ENCODE assay signal across 26 cellular contexts in genomic region chr14:34569750-34570149, GRCh38. TPM values are rescaled to one million over a fixed set of nuclear protein-coding genes. Genes with fewer than 3 reads are reported as not detected.
A peak's percentile ranks its signal among the peaks of the same experiment; 100 is the strongest.
DNase-seq lines count a peak whose midpoint lies in the region; ATAC-seq and TF ChIP-seq lines count a peak whose summit lies in the region.
"Had no signal": no experiment of that assay in that cellular context is flagged by ENCODE, and none has a peak within 500 bp of the region (broad histone marks: within the 10 kb centered on the region; RNA-seq: fewer than 3 reads in every experiment).

No MANE protein-coding gene starts in this region.

- H3K9me3 Mint-ChIP-seq in activated naive CD4-positive, alpha-beta T cell treated with anti-CD3 and anti-CD28 coated beads, Interleukin-2, amount 50 U/mL, for 72 hours = no peaks in the 10 kb centered on the region
- no peaks in the 10 kb centered on the region for H3K9me3 Mint-ChIP-seq in progenitor cell of endocrine pancreas (ENCODE audit: low read depth)
- H3K9me3 Mint-ChIP-seq: CD8-positive, alpha-beta memory T cell had no signal

- no peak overlapping the region for H3K27ac ChIP-seq in IMR-90 (ENCODE audit: insufficient read depth, low read length)
- H3K27ac ChIP-seq: A549, C4-2B, PC-9, SJSA1 had no signal

- H2AK9ac ChIP-seq in IMR-90 (replicated peaks; ENCODE audit: low read depth, low read length, poor library complexity) = no peak overlapping the region

- H2AK5ac ChIP-seq in IMR-90 (ENCODE audit: low read depth, low read length) = no peak overlapping the region

- H3K4ac ChIP-seq in IMR-90 (ENCODE audit: low read depth, low read length) = no peak overlapping the region

- no peaks in the 10 kb centered on the region for H3K9me1 ChIP-seq in IMR-90 (ENCODE audit: insufficient read depth, low read length)

- no peaks in the 10 kb centered on the region for H3K27me3 ChIP-seq in IMR-90 (ENCODE audit: control insufficient read depth, insufficient read depth, low read length)
- H3K27me3 ChIP-seq: MG63, SJSA1 had no signal

- H4K20me1 ChIP-seq in IMR-90 (ENCODE audit: insufficient read depth, low read length) = no peaks in the 10 kb centered on the region; the same call in 1 of the 2 replicates

- H3K9ac ChIP-seq in IMR-90 (ENCODE audit: low read depth, low read length) = no peak overlapping the region

- H4K5ac ChIP-seq in IMR-90 (ENCODE audit: low read depth, low read length) = no peak overlapping the region

- DNase-seq in activated naive CD4-positive, alpha-beta T cell treated with anti-CD3 and anti-CD28 coated beads, Interleukin-2, amount 50 U/mL, for 72 hours (ENCODE audit: low spot score in 2 of 2) = no peak
- DNase-seq in activated naive CD4-positive, alpha-beta T cell (lab: John Stamatoyannopoulos, UW) = no peak
- peak; percentile 25 for DNase-seq in EL
- peak; percentile 56 for DNase-seq in IMR-90
- DNase-seq in fibroblast of mammary gland (ENCODE audit: low read depth) = peak; percentile 59
- no peak for DNase-seq in C1 segment of cervical spinal cord (lab: John Stamatoyannopoulos, UW)
- no peak for DNase-seq in progenitor cell of endocrine pancreas (ENCODE audit: low spot score, unreplicated experiment)
- no peak for DNase-seq in medulla oblongata (ENCODE audit: extremely low spot score)
- DNase-seq: CD8-positive, alpha-beta memory T cell; DMS 273 treated with DMSO at 0.1 percent for 48 hours; DMS79; KG1; MG63; NCI-H1105 treated with DMSO at 0.1 percent for 48 hours; NCI-H146; NCI-H1930; NCI-H2107; NCI-H446; NCI-H524 treated with DMSO at 0.1 percent for 48 hours; NCI-H82; NK-92 treated with Interleukin-12 subunit alpha and Interleukin-12 subunit beta, amount 100 ng/mL, for 24 hours; PC-9; RPMI8226 had no signal

- intact Hi-C loops in IMR-90 (cut with micrococcal nuclease) = no loop called here

- no peak overlapping the region for H3K14ac ChIP-seq in IMR-90 (replicated peaks; ENCODE audit: low read depth, low read length)

- H3K23ac ChIP-seq in IMR-90 (ENCODE audit: low read depth, low read length) = no peak overlapping the region

- no TSS peak for BruUV-seq in IMR-90 (replicated peaks; lab: Mats Ljungman, UMichigan)

- no peaks in the 10 kb centered on the region for H3K27me3 Mint-ChIP-seq in progenitor cell of endocrine pancreas
- H3K27me3 Mint-ChIP-seq: CD8-positive, alpha-beta memory T cell had no signal

- H4K91ac ChIP-seq in IMR-90 (ENCODE audit: insufficient read depth, low read depth, low read length) = no peak overlapping the region

- no peak overlapping the region for H3K56ac ChIP-seq in IMR-90 (ENCODE audit: extremely low read depth, insufficient read depth, low read length)

- peaks cover 5 to 14% of the 10 kb centered on the region in 2 experiments; a peak in 3 of 4 replicates for H3K79me1 ChIP-seq in IMR-90 (ENCODE audit: low read depth in 1 of 2, low read length in 2 of 2)

- H2BK20ac ChIP-seq in IMR-90 (ENCODE audit: low read depth, low read length) = no peak overlapping the region

- no peak for TF ChIP-seq RAD21 in IMR-90 (IDR thresholded peaks at IDR 0.05; ENCODE audit: low read length)

- no peak overlapping the region for H2BK120ac ChIP-seq in IMR-90 (ENCODE audit: low read depth, low read length)

- peaks cover 63% of the 10 kb centered on the region for H3K36me3 ChIP-seq in IMR-90 (ENCODE audit: control insufficient read depth, insufficient read depth, low read length)

- CTCF ChIA-PET in IMR-90 (lab: Yijun Ruan, JAX) = no interaction called here

- H3K4me2 ChIP-seq in IMR-90 (ENCODE audit: low read depth, low read length) = no peak overlapping the region
- H3K4me2 ChIP-seq: A549, PC-9 had no signal

- no peak for TF ChIP-seq CTCF in IMR-90 (conservative IDR thresholded peaks at IDR 0.05; ENCODE audit: low read depth, low read length)
- TF ChIP-seq CTCF in fibroblast of mammary gland (conservative IDR thresholded peaks at IDR 0.05; ENCODE audit: control insufficient read depth, insufficient read depth, low read depth, low read length) = no peak
- no peak for TF ChIP-seq CTCF in progenitor cell of endocrine pancreas (IDR thresholded peaks at IDR 0.05; ENCODE audit: unreplicated experiment)

- in situ Hi-C loops in IMR-90 (cut with MboI; ENCODE audit: low sequenced_read_pairs) = no loop called here

- dilution Hi-C loops in IMR-90 (cut with HindIII; ENCODE audit: low sequenced_read_pairs, unreplicated experiment) = no loop called here

- H2BK5ac ChIP-seq in IMR-90 (ENCODE audit: low read depth, low read length, poor library complexity, severe bottlenecking) = no peak overlapping the region

- H3K4me3 Mint-ChIP-seq in progenitor cell of endocrine pancreas (ENCODE audit: low read depth) = no peak overlapping the region
- H3K4me3 Mint-ChIP-seq: CD8-positive, alpha-beta memory T cell had no signal

- POLR2A ChIA-PET in IMR-90 (lab: Charles Lee; ENCODE audit: unreplicated experiment) = no interaction called here

- no peak overlapping the region for H4K8ac ChIP-seq in IMR-90 (ENCODE audit: low read depth in 2 of 2, low read length in 2 of 2)

- no peak overlapping the region for H3K4me3 ChIP-seq in IMR-90 (ENCODE audit: insufficient read depth, low read depth, low read length)
- no peak overlapping the region for H3K4me3 ChIP-seq in fibroblast of mammary gland (ENCODE audit: control insufficient read depth, low read depth, low read length)
- H3K4me3 ChIP-seq: A549, MG63, PC-9, SJSA1 had no signal

- H2BK15ac ChIP-seq in IMR-90 (ENCODE audit: low read depth, low read length) = no peak overlapping the region

- no peak for TF ChIP-seq POLR2A in IMR-90 (IDR thresholded peaks at IDR 0.05; ENCODE audit: low read depth, low read length)

- peak in 1 of 2 donors; percentile 61 for ATAC-seq in activated naive CD4-positive, alpha-beta T cell treated with anti-CD3 and anti-CD28 coated beads, Interleukin-2, amount 50 U/mL, for 72 hours
- peak; percentile 29; the same call in 1 of the 2 replicates for ATAC-seq in IMR-90 (ENCODE audit: low read depth)

- WGBS in IMR-90 (ENCODE audit: extremely low coverage in 2 of 2, insufficient read length in 1 of 2), 2 experiments = no CpG with 5 or more reads among the region's 4 CpGs

- no peaks in the 10 kb centered on the region for H3K4me1 ChIP-seq in IMR-90 (ENCODE audit: control insufficient read depth, insufficient read depth, low read length)
- H3K4me1 ChIP-seq: A549, SJSA1 had no signal

- H2AFZ ChIP-seq in IMR-90 (replicated peaks; ENCODE audit: low read length, poor library complexity) = no peak overlapping the region
- H2AFZ ChIP-seq: PC-9 had no signal

- H3K4me1 Mint-ChIP-seq in progenitor cell of endocrine pancreas (ENCODE audit: low read depth) = no peaks in the 10 kb centered on the region
- H3K4me1 Mint-ChIP-seq: CD8-positive, alpha-beta memory T cell had no signal

- no peaks in the 10 kb centered on the region for H3K9me3 ChIP-seq in IMR-90 (ENCODE audit: control insufficient read depth, insufficient read depth, low read length)
- H3K9me3 ChIP-seq: A549, MG63, SJSA1 had no signal

- peak overlapping the region; percentile 2 to 53 for H3K27ac Mint-ChIP-seq in activated naive CD4-positive, alpha-beta T cell treated with anti-CD3 and anti-CD28 coated beads, Interleukin-2, amount 50 U/mL, for 72 hours
- H3K27ac Mint-ChIP-seq in progenitor cell of endocrine pancreas = no peak overlapping the region

- no peak overlapping the region for H3K18ac ChIP-seq in IMR-90 (ENCODE audit: low read depth, low read length)

- H3K36me3 Mint-ChIP-seq in activated naive CD4-positive, alpha-beta T cell treated with anti-CD3 and anti-CD28 coated beads, Interleukin-2, amount 50 U/mL, for 72 hours = peaks cover 0 to 8% of the 10 kb centered on the region in 2 donors
- H3K36me3 Mint-ChIP-seq in progenitor cell of endocrine pancreas (ENCODE audit: insufficient read depth) = peaks cover 21% of the 10 kb centered on the region

TF ChIP-seq in IMR-90, 13 proteins besides CTCF, POLR2A, EP300 and RAD21:
- TF ChIP-seq CHD1 (IDR thresholded peaks at IDR 0.05; ENCODE audit: low read depth, low read length) (no peak), CEBPB (IDR thresholded peaks at IDR 0.05; ENCODE audit: low read depth, low read length) (no peak), RCOR1 (IDR thresholded peaks at IDR 0.05; ENCODE audit: insufficient replicate concordance, low read length) (no peak), RFX5 (IDR thresholded peaks at IDR 0.05; ENCODE audit: low read depth, low read length) (no peak), SMC3 (IDR thresholded peaks at IDR 0.05; ENCODE audit: low read depth, low read length) (no peak)
- TF ChIP-seq, protein P1, sequence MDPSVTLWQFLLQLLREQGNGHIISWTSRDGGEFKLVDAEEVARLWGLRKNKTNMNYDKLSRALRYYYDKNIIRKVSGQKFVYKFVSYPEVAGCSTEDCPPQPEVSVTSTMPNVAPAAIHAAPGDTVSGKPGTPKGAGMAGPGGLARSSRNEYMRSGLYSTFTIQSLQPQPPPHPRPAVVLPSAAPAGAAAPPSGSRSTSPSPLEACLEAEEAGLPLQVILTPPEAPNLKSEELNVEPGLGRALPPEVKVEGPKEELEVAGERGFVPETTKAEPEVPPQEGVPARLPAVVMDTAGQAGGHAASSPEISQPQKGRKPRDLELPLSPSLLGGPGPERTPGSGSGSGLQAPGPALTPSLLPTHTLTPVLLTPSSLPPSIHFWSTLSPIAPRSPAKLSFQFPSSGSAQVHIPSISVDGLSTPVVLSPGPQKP (IDR thresholded peaks at IDR 0.05; ENCODE audit: borderline replicate concordance, low read depth, low read length) = no peak

RNA-seq across cellular contexts. Expression of gene EAPP, which starts 30.2 kb away (rescaled TPM):
- total RNA-seq in activated naive CD4-positive, alpha-beta T cell treated with anti-CD3 and anti-CD28 coated beads, Interleukin-2, amount 50 U/mL, for 72 hours = 10 to 100 TPM; 37.5 to 37.7 TPM
- total RNA-seq in IMR-90 (2012; rRNA removed) (32.3 and 53.6 TPM in 2 replicates), progenitor cell of endocrine pancreas (36.2 and 39.8 TPM in 2 replicates)
- polyA plus RNA-seq in IMR-90 (2012; rRNA removed) = 23.6 and 29.9 TPM in 2 replicates
- polyA plus RNA-seq in IMR-90 (2012; cell fraction: cytosol; rRNA removed) = 4.7 and 5.3 TPM in 2 replicates
- 2.0 and 11.7 TPM in 2 replicates for polyA plus RNA-seq in IMR-90 (2012; cell fraction: nucleus; rRNA removed; ENCODE audit: low replicate concordance)

Comparison
In these comparisons a context has a peak if more than half of its experiments do, and no peak if none do; other contexts are left out.
1. DNase-seq: peak in EL (single experiment), IMR-90 (single experiment) and fibroblast of mammary gland (single experiment); none in activated naive CD4-positive, alpha-beta T cell treated with anti-CD3 and anti-CD28 coated beads, Interleukin-2, amount 50 U/mL, for 72 hours (0 of 2), activated naive CD4-positive, alpha-beta T cell (0 of 4), C1 segment of cervical spinal cord (0 of 14), progenitor cell of endocrine pancreas (single experiment) and medulla oblongata (single experiment).